Comparison of ENCODE assay signal across 8 cellular contexts in genomic region chr5:95261369-95262175, GRCh38. TPM values are rescaled to one million over a fixed set of nuclear protein-coding genes. Genes with fewer than 3 reads are reported as not detected.
DNase-seq lines count a peak whose midpoint lies in the region; ATAC-seq, FAIRE-seq and TF ChIP-seq lines count a peak whose summit lies in the region.

No MANE protein-coding gene starts in this region.

- in situ Hi-C loops in Panc1 (cut with HindIII; ENCODE audit: low pct_unique_long_range_greater_than_20kb, low sequenced_read_pairs), result no loop called here

- DNase-seq in Panc1 (ENCODE audit: low read depth, low spot score), result peak; percentile 48
- peak; percentile 33 for DNase-seq in fibroblast of gingiva (ENCODE audit: low read depth)
- peak; percentile 43 for DNase-seq in stromal cell of bone marrow (ENCODE audit: low read depth)
- no peak for DNase-seq in GF-D8 (lab: John Stamatoyannopoulos, UW)
- DNase-seq in NCI-H226, result no peak
- no peak for DNase-seq in cortex of kidney (lab: John Stamatoyannopoulos, UW)

- no peak overlapping the region for H3K27ac ChIP-seq in Panc1 (ENCODE audit: low read length)

- no peaks in the 10 kb centered on the region for H3K9me3 ChIP-seq in Panc1 (ENCODE audit: control insufficient read depth, insufficient read depth, low read depth, low read length)

- TF ChIP-seq CTCF in GM12873 (IDR thresholded peaks at IDR 0.05; ENCODE audit: insufficient read depth, low read depth, low read length, missing control alignments), result peak; percentile 51
- TF ChIP-seq CTCF in Panc1 (IDR thresholded peaks at IDR 0.05), result peak; percentile 73

- BruUV-seq in Panc1 (replicated peaks; lab: Mats Ljungman, UMichigan), result no TSS peak

- H3K36me3 ChIP-seq in Panc1 (ENCODE audit: control insufficient read depth, insufficient read depth, low read length), result no peaks in the 10 kb centered on the region

- intact Hi-C loops in Panc1 (cut with micrococcal nuclease; ENCODE audit: unreplicated experiment), result loop anchor here (1.0 kb wide), 1 partner anchor 293 kb away; no protein-coding TSS in a partner anchor

- no peaks in the 10 kb centered on the region for H3K4me1 ChIP-seq in Panc1 (ENCODE audit: control insufficient read depth, insufficient read depth, low read length)

- peak; percentile 25 for FAIRE-seq in A204.1 (lab: Jason Lieb, UNC)

- POLR2A ChIA-PET in Panc1 (lab: Charles Lee), result no interaction called here

- no peaks in the 10 kb centered on the region; the same call in 1 of the 2 replicates for H3K27me3 ChIP-seq in Panc1 (ENCODE audit: control insufficient read depth, insufficient read depth, low read length)

- CTCF ChIA-PET in Panc1 (lab: Charles Lee), result interaction anchor here (0.6 kb wide), 1 partner anchor 23 kb away, joined by 7 read pairs; no protein-coding TSS in a partner anchor

- H3K4me3 ChIP-seq in Panc1 (ENCODE audit: low read depth in 2 of 2, low read length in 2 of 2), result no peak overlapping the region

- peak; percentile 73 for ATAC-seq in Panc1

RNA-seq across cellular contexts. Expression of gene MCTP1, which starts 23.3 kb away (rescaled TPM):
- 39.8 TPM for total RNA-seq in Panc1 (2021; ENCODE audit: unreplicated experiment)
- polyA plus RNA-seq in Panc1 (2012; ENCODE audit: insufficient read length), result 10.9 TPM

Comparison
In these comparisons a context has a peak if more than half of its experiments do, and no peak if none do; other contexts are left out.
1. DNase-seq: peak in Panc1 (single experiment), fibroblast of gingiva (single experiment) and stromal cell of bone marrow (single experiment); none in GF-D8 (single experiment), NCI-H226 (single experiment) and cortex of kidney (single experiment).